ENCODE assay signal across 11 cellular contexts in the genomic region with DNA sequence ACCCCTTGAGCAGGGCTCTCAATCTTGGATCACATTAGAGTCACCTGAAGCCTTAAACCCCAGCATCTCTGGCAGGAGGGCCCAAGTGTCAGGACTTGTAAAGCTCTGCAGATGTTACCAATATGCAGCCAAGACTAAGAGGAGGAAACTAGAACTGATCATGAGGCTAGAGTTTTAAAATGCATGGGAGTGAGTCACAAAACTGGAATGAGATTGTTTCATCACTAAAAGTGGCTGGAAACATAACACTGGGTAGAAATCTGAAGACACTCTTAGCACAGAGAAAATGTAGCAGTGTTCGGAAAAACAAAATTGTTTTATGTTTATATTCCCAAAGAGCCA.
DNase-seq lines count a peak whose midpoint lies in the region; ATAC-seq, FAIRE-seq and TF ChIP-seq lines count a peak whose summit lies in the region.
"Had no signal": no experiment of that assay in that cellular context is flagged by ENCODE, and none has a peak within 500 bp of the region (broad histone marks: within the 10 kb centered on the region; RNA-seq: fewer than 3 reads in every experiment).

No MANE protein-coding gene starts in this region.

- H3K27me3 ChIP-seq in mesenchymal stem cell (ENCODE audit: control insufficient read depth in 1 of 2, insufficient read depth in 1 of 2, low read length in 2 of 2): no peaks in the 10 kb centered on the region

- H4K8ac ChIP-seq in mesenchymal stem cell (ENCODE audit: low read length): no peak overlapping the region

- H3K79me1 ChIP-seq in mesenchymal stem cell (replicated peaks; ENCODE audit: low read length, poor library complexity, severe bottlenecking): no peaks in the 10 kb centered on the region

- no peak overlapping the region for H3K4me3 Mint-ChIP-seq in activated naive CD8-positive, alpha-beta T cell treated with anti-CD3 and anti-CD28 coated beads, Interleukin-2, amount 50 U/mL, for 24 hours
- H3K4me3 Mint-ChIP-seq: activated naive CD8-positive, alpha-beta T cell treated with anti-CD3 and anti-CD28 coated beads for 36 hours had no signal

- H3K18ac ChIP-seq in mesenchymal stem cell (ENCODE audit: low read depth in 1 of 2, low read length in 2 of 2): peak overlapping the region in 1 of 2 experiments; percentile 67

- no peak overlapping the region for H3K4ac ChIP-seq in mesenchymal stem cell (ENCODE audit: low read depth in 1 of 2, low read length in 2 of 2)

- H3K9me3 Mint-ChIP-seq in activated naive CD8-positive, alpha-beta T cell treated with anti-CD3 and anti-CD28 coated beads, Interleukin-2, amount 50 U/mL, for 24 hours: no peaks in the 10 kb centered on the region
- H3K9me3 Mint-ChIP-seq: activated naive CD8-positive, alpha-beta T cell treated with anti-CD3 and anti-CD28 coated beads for 36 hours had no signal

- H3K4me1 Mint-ChIP-seq in activated naive CD8-positive, alpha-beta T cell treated with anti-CD3 and anti-CD28 coated beads, Interleukin-2, amount 50 U/mL, for 24 hours: no peaks in the 10 kb centered on the region

- H3K9ac ChIP-seq in mesenchymal stem cell (ENCODE audit: low read length): peak overlapping the region; percentile 84

- whole genome bisulfite sequencing in mesenchymal stem cell: no CpG with 5 or more reads among the region's 1 CpG

- no peaks in the 10 kb centered on the region for H3K9me3 ChIP-seq in mesenchymal stem cell (ENCODE audit: control insufficient read depth, low read length)

- H3K36me3 Mint-ChIP-seq in activated naive CD8-positive, alpha-beta T cell treated with anti-CD3 and anti-CD28 coated beads, Interleukin-2, amount 50 U/mL, for 24 hours (ENCODE audit: low read depth): no peaks in the 10 kb centered on the region
- H3K36me3 Mint-ChIP-seq: activated naive CD8-positive, alpha-beta T cell treated with anti-CD3 and anti-CD28 coated beads for 36 hours had no signal

- TF ChIP-seq CTCF in epithelial cell of proximal tubule (conservative IDR thresholded peaks at IDR 0.05; ENCODE audit: low read depth, low read length): no peak

- H3K4me3 ChIP-seq in epithelial cell of proximal tubule (ENCODE audit: low read depth, low read length) (no peak overlapping the region), mesenchymal stem cell (ENCODE audit: insufficient read depth in 1 of 2, low read depth in 1 of 2, low read length in 2 of 2) (peak overlapping the region in 1 of 2 experiments; percentile 28)

- H2BK120ac ChIP-seq in mesenchymal stem cell (ENCODE audit: low read depth, low read length): no peak overlapping the region

- no peak for FAIRE-seq in urothelium cell line (lab: Jason Lieb, UNC)

- no peak overlapping the region for H3K27ac Mint-ChIP-seq in activated naive CD8-positive, alpha-beta T cell treated with anti-CD3 and anti-CD28 coated beads, Interleukin-2, amount 50 U/mL, for 24 hours
- H3K27ac Mint-ChIP-seq: activated naive CD8-positive, alpha-beta T cell treated with anti-CD3 and anti-CD28 coated beads for 36 hours had no signal

- H2AK5ac ChIP-seq in mesenchymal stem cell (ENCODE audit: low read length, severe bottlenecking): no peak overlapping the region

- H3K27me3 Mint-ChIP-seq in activated naive CD8-positive, alpha-beta T cell treated with anti-CD3 and anti-CD28 coated beads, Interleukin-2, amount 50 U/mL, for 24 hours: peaks cover 5% of the 10 kb centered on the region

- H3K4me2 ChIP-seq in mesenchymal stem cell (ENCODE audit: low read length, poor library complexity, severe bottlenecking): no peak overlapping the region

- no peak overlapping the region for H2BK5ac ChIP-seq in mesenchymal stem cell (ENCODE audit: low read depth, low read length, poor library complexity, severe bottlenecking)

- no peak overlapping the region for H4K91ac ChIP-seq in mesenchymal stem cell (ENCODE audit: low read length)

- H2BK15ac ChIP-seq in mesenchymal stem cell (ENCODE audit: low read depth, poor library complexity, severe bottlenecking): no peak overlapping the region

- no peak overlapping the region for H2AFZ ChIP-seq in mesenchymal stem cell (ENCODE audit: low read depth, low read length)

- H3K36me3 ChIP-seq in mesenchymal stem cell (ENCODE audit: control insufficient read depth in 1 of 2, insufficient read depth in 2 of 2, low read depth in 1 of 2, low read length in 2 of 2): no peaks in the 10 kb centered on the region

- H3K27ac ChIP-seq in mesenchymal stem cell (ENCODE audit: low read length, poor library complexity, severe bottlenecking): peak overlapping the region; percentile 23

- no peak overlapping the region for H3K14ac ChIP-seq in mesenchymal stem cell (ENCODE audit: low read length in 2 of 2)

- peak; percentile 52 for DNase-seq in LHCN-M2 (ENCODE audit: low read depth)
- DNase-seq in epithelial cell of proximal tubule (ENCODE audit: low read depth): peak; percentile 76
- DNase-seq in mesenchymal stem cell: peak; percentile 84
- peak; percentile 63 for DNase-seq in urothelium cell line (ENCODE audit: low spot score)
- DNase-seq in activated naive CD8-positive, alpha-beta T cell treated with anti-CD3 and anti-CD28 coated beads, Interleukin-2, amount 50 U/mL, for 24 hours: no peak
- DNase-seq in iPS-NIHi11 (ENCODE audit: low spot score): no peak
- DNase-seq: activated CD4-positive, alpha-beta T cell treated with anti-CD3 and anti-CD28 coated beads for 1 hour; activated naive CD8-positive, alpha-beta T cell treated with anti-CD3 and anti-CD28 coated beads for 36 hours; NCI-H2107 had no signal

- H3K23ac ChIP-seq in mesenchymal stem cell (ENCODE audit: low read length in 2 of 2): no peak overlapping the region

- no peak overlapping the region for H2BK12ac ChIP-seq in mesenchymal stem cell (ENCODE audit: low read length in 2 of 2)

- peaks cover 5% of the 10 kb centered on the region for H3K4me1 ChIP-seq in mesenchymal stem cell (ENCODE audit: control insufficient read depth, insufficient read depth, low read depth, low read length)

- ATAC-seq in activated naive CD8-positive, alpha-beta T cell treated with anti-CD3 and anti-CD28 coated beads, Interleukin-2, amount 50 U/mL, for 24 hours: no peak
- ATAC-seq in HG02623 (IDR thresholded peaks at IDR 0.05; ENCODE audit: unreplicated experiment) (no peak), GM19463 (IDR thresholded peaks at IDR 0.05; ENCODE audit: unreplicated experiment) (no peak)

Comparison
In these comparisons a context has a peak if more than half of its experiments do, and no peak if none do; other contexts are left out.
1. DNase-seq: peak in LHCN-M2 (single experiment), epithelial cell of proximal tubule (single experiment), mesenchymal stem cell (single experiment) and urothelium cell line (single experiment); none in activated naive CD8-positive, alpha-beta T cell treated with anti-CD3 and anti-CD28 coated beads, Interleukin-2, amount 50 U/mL, for 24 hours (single experiment) and iPS-NIHi11 (single experiment).